ENCODE assay signal across 10 cellular contexts in genomic region chr6:109007521-109007920, GRCh38.
DNase-seq lines count a peak whose midpoint lies in the region; ATAC-seq, FAIRE-seq and TF ChIP-seq lines count a peak whose summit lies in the region.
"Had no signal": no experiment of that assay in that cellular context is flagged by ENCODE, and none has a peak within 500 bp of the region (broad histone marks: within the 10 kb centered on the region; RNA-seq: fewer than 3 reads in every experiment).

No MANE protein-coding gene starts in this region.

- H4K20me1 ChIP-seq in keratinocyte (ENCODE audit: control insufficient read depth, extremely low read depth, insufficient read depth, low read length): no peaks in the 10 kb centered on the region

- H3K27me3 ChIP-seq in keratinocyte (ENCODE audit: control insufficient read depth, extremely low read depth, insufficient read depth, low read length) (no peaks in the 10 kb centered on the region), subcutaneous abdominal adipose tissue (ENCODE audit: control insufficient read depth in 5 of 5, insufficient read depth in 4 of 5, low read length in 5 of 5) (no peaks in the 10 kb centered on the region)

- no peaks in the 10 kb centered on the region for H3K9me3 ChIP-seq in keratinocyte (ENCODE audit: control insufficient read depth, low read depth, low read length)
- H3K9me3 ChIP-seq in subcutaneous abdominal adipose tissue (ENCODE audit: control insufficient read depth in 5 of 5, low read length in 5 of 5): no peaks in the 10 kb centered on the region

- H3K4me3 Mint-ChIP-seq in activated CD4-positive, alpha-beta T cell treated with anti-CD3 and anti-CD28 coated beads for 36 hours: peak overlapping the region; percentile 94

- H3K27ac ChIP-seq in angular gyrus (ENCODE audit: low read depth, low read length): peak overlapping the region; percentile 90
- H3K27ac ChIP-seq in keratinocyte (ENCODE audit: control insufficient read depth, insufficient read depth, low read length): peak overlapping the region; percentile 96
- no peak overlapping the region for H3K27ac ChIP-seq in subcutaneous abdominal adipose tissue (ENCODE audit: low read depth, low read length)

- no peak overlapping the region for H3K27ac Mint-ChIP-seq in activated CD4-positive, alpha-beta T cell treated with anti-CD3 and anti-CD28 coated beads for 36 hours

- H3K36me3 Mint-ChIP-seq in activated CD4-positive, alpha-beta T cell treated with anti-CD3 and anti-CD28 coated beads for 36 hours (ENCODE audit: low read depth): no peaks in the 10 kb centered on the region

- no peaks in the 10 kb centered on the region for H3K9me3 Mint-ChIP-seq in activated CD4-positive, alpha-beta T cell treated with anti-CD3 and anti-CD28 coated beads for 36 hours (ENCODE audit: low read depth)

- H3K4me2 ChIP-seq in keratinocyte (ENCODE audit: control insufficient read depth, extremely low read depth, insufficient read depth, low read depth, low read length): peak overlapping the region; percentile 98

- no peak for TF ChIP-seq CTCF in keratinocyte (optimal IDR thresholded peaks at IDR 0.05 in 1 of 3, IDR thresholded peaks at IDR 0.05 in 1 of 3, conservative IDR thresholded peaks at IDR 0.05 in 1 of 3; ENCODE audit: extremely low read depth in 1 of 3, insufficient read depth in 2 of 3, low read length in 3 of 3)

- H3K4me3 ChIP-seq in keratinocyte (ENCODE audit: control insufficient read depth in 2 of 3, extremely low read depth in 1 of 3, insufficient read depth in 2 of 3, low read depth in 1 of 3, low read length in 3 of 3) (peak overlapping the region; percentile 88 to 99 (median 89)), subcutaneous abdominal adipose tissue (ENCODE audit: low read depth in 1 of 5, low read length in 5 of 5) (peak overlapping the region; percentile 87 to 99 (median 98))

- H3K36me3 ChIP-seq in keratinocyte (ENCODE audit: control insufficient read depth in 2 of 2, extremely low read depth in 1 of 2, insufficient read depth in 2 of 2, low read length in 2 of 2): no peaks in the 10 kb centered on the region
- no peaks in the 10 kb centered on the region for H3K36me3 ChIP-seq in subcutaneous abdominal adipose tissue (ENCODE audit: control insufficient read depth in 5 of 5, insufficient read depth in 5 of 5, low read length in 5 of 5)

- H3K4me1 ChIP-seq in keratinocyte (ENCODE audit: control insufficient read depth, extremely low read depth, insufficient read depth, low read length) (peaks cover 14% of the 10 kb centered on the region), subcutaneous abdominal adipose tissue (ENCODE audit: control insufficient read depth in 5 of 5, insufficient read depth in 5 of 5, low read length in 5 of 5) (peaks cover 0 to 31% (median 25%) of the 10 kb centered on the region in 5 donors)

- CTCF ChIA-PET in activated CD4-positive, alpha-beta T cell treated with anti-CD3 and anti-CD28 coated beads for 36 hours (lab: Charles Lee): interaction anchor here (1.0 to 1.5 kb wide), 3 partner anchors 66 to 365 kb away, joined by 3 to 8 read pairs (median 4); no protein-coding TSS in a partner anchor

- dilution Hi-C loops in keratinocyte (cut with MboI; ENCODE audit: extremely low pct_ligation_motif_present, low sequenced_read_pairs): no loop called here

- H3K9me1 ChIP-seq in keratinocyte (ENCODE audit: control insufficient read depth, extremely low read depth, insufficient read depth, low read length): no peaks in the 10 kb centered on the region

- peaks cover 52% of the 10 kb centered on the region for H3K4me1 Mint-ChIP-seq in activated CD4-positive, alpha-beta T cell treated with anti-CD3 and anti-CD28 coated beads for 36 hours

- intact Hi-C loops in activated CD4-positive, alpha-beta T cell treated with anti-CD3 and anti-CD28 coated beads for 36 hours (cut with DNase I, micrococcal nuclease): loop anchor here (5.0 to 10.0 kb wide), 4 partner anchors 85 to 1807 kb away; partner anchors contain the start of genes CDK19 (in 1 of the 2) and PDSS2 (in 1 of the 2)

- FAIRE-seq in keratinocyte (lab: Jason Lieb, UNC): no peak

- H3K79me2 ChIP-seq in keratinocyte (ENCODE audit: control insufficient read depth, insufficient read depth, low read length): peaks cover 32% of the 10 kb centered on the region

- H2AFZ ChIP-seq in keratinocyte (ENCODE audit: control insufficient read depth, low read length): no peak overlapping the region

- peak overlapping the region; percentile 94 for H3K9ac ChIP-seq in keratinocyte (ENCODE audit: control insufficient read depth, extremely low read depth, insufficient read depth, low read length)
- peak overlapping the region in 2 of 5 donors; percentile 17 for H3K9ac ChIP-seq in subcutaneous abdominal adipose tissue (ENCODE audit: low read length in 5 of 5)

- no peak for DNase-seq in activated CD4-positive, alpha-beta T cell treated with anti-CD3 and anti-CD28 coated beads for 36 hours
- no peak for DNase-seq in activated CD4-positive, alpha-beta T cell treated with anti-CD3 and anti-CD28 coated beads, Interleukin-2, amount 50 U/mL, for 4 hours
- DNase-seq in keratinocyte (ENCODE audit: low read depth, low spot score) (no peak), COR-L47 (lab: John Stamatoyannopoulos, UW) (no peak), activated gamma-delta T cell treated with Interleukin-2 at 50 U/mL for 16 hours (no peak)
- no peak for DNase-seq in effector CD8-positive, alpha-beta T cell (lab: John Stamatoyannopoulos, UW)
- DNase-seq: SIG-M5, trophoblast cell had no signal

- no peaks in the 10 kb centered on the region for H3K27me3 Mint-ChIP-seq in activated CD4-positive, alpha-beta T cell treated with anti-CD3 and anti-CD28 coated beads for 36 hours

- POLR2A ChIA-PET in activated CD4-positive, alpha-beta T cell treated with anti-CD3 and anti-CD28 coated beads for 36 hours (lab: Charles Lee): interaction anchor here (1.4 kb wide), 2 partner anchors 87 to 366 kb away, joined by 5 read pairs; partner anchors contain the start of genes CEP57L1 and SESN1

- no peak for ATAC-seq in activated CD4-positive, alpha-beta T cell treated with anti-CD3 and anti-CD28 coated beads for 36 hours
